1 cellular context compared by ENCODE assay signal in genomic region chr11:109019342-109019936, GRCh38.
TF ChIP-seq lines count a peak whose summit lies in the region.

No MANE protein-coding gene starts in this region.

TF ChIP-seq in GM23338, 12 proteins besides CTCF, POLR2A, EP300 and RAD21 (continued from another document):
- TF ChIP-seq ZNF462 (CRISPR knock-in tag; IDR thresholded peaks at IDR 0.05) (no peak), POLR2AphosphoS5 (IDR thresholded peaks at IDR 0.05; ENCODE audit: low read depth) (no peak), CREB1 (CRISPR knock-in tag; IDR thresholded peaks at IDR 0.05; ENCODE audit: low read depth) (no peak), ETS1 (IDR thresholded peaks at IDR 0.05) (no peak), NANOG (IDR thresholded peaks at IDR 0.05; ENCODE audit: borderline replicate concordance) (no peak), ZNF114 (CRISPR knock-in tag; IDR thresholded peaks at IDR 0.05) (no peak), ZNF331 (CRISPR knock-in tag; IDR thresholded peaks at IDR 0.05; ENCODE audit: low read depth) (no peak)
